17 cellular contexts compared by ENCODE assay signal in genomic region chr2:154013514-154013913, GRCh38.
DNase-seq lines count a peak whose midpoint lies in the region; ATAC-seq, FAIRE-seq and TF ChIP-seq lines count a peak whose summit lies in the region.
"Had no signal": no experiment of that assay in that cellular context is flagged by ENCODE, and none has a peak within 500 bp of the region (broad histone marks: within the 10 kb centered on the region; RNA-seq: fewer than 3 reads in every experiment).

No MANE protein-coding gene starts in this region.

- no peak overlapping the region for H3K9ac ChIP-seq in kidney (ENCODE audit: low read length in 2 of 2)

- no peaks in the 10 kb centered on the region for H3K4me1 ChIP-seq in kidney (ENCODE audit: control insufficient read depth in 1 of 2, insufficient read depth in 1 of 2, low read depth in 1 of 2, low read length in 2 of 2)

- no peaks in the 10 kb centered on the region for H3K9me3 ChIP-seq in kidney (ENCODE audit: control insufficient read depth in 1 of 2, low read length in 2 of 2)

- ATAC-seq in HG02610 (IDR thresholded peaks at IDR 0.05; ENCODE audit: unreplicated experiment) = no peak
- ATAC-seq: CD8-positive, alpha-beta T cell had no signal

- no peak for TF ChIP-seq CTCF in kidney (IDR thresholded peaks at IDR 0.05; ENCODE audit: borderline replicate concordance, extremely low read depth, insufficient read depth)

- FAIRE-seq in kidney (lab: Jason Lieb, UNC) = no peak
- FAIRE-seq: GM19239 had no signal

- intact Hi-C loops in kidney (cut with DNase I) = no loop called here
- intact Hi-C loops in posterior vena cava (cut with DNase I) = no loop called here

- H3K4me3 ChIP-seq in kidney (ENCODE audit: low read length in 2 of 2) = no peak overlapping the region

- H3K27ac ChIP-seq in kidney (ENCODE audit: low read depth in 2 of 2, low read length in 2 of 2) = no peak overlapping the region
- H3K27ac ChIP-seq: 22Rv1, HL-60 had no signal

- no peaks in the 10 kb centered on the region for H3K36me3 ChIP-seq in kidney (ENCODE audit: control insufficient read depth in 1 of 2, insufficient read depth in 2 of 2, low read length in 2 of 2)

- peak; percentile 54 for DNase-seq in activated effector memory CD4-positive, alpha-beta T cell treated with anti-CD3 and anti-CD28 coated beads, Interleukin-2, amount 50 U/mL, for 16 hours
- no peak for DNase-seq in activated effector memory CD4-positive, alpha-beta T cell treated with Interleukin-2 at 50 U/mL for 16 hours
- DNase-seq in kidney (peak; percentile 63), posterior vena cava (ENCODE audit: low spot score) (peak; percentile 76), epidermal melanocyte (ENCODE audit: insufficient read length, low spot score) (no peak)
- no peak for DNase-seq in stimulated activated CD4-positive, alpha-beta T cell treated with anti-CD3 and anti-CD28 coated beads, Interleukin-15, amount 100 ng/mL, for 24 hours
- DNase-seq: CD8-positive, alpha-beta T cell; COR-L47; DND-41; GF-D8; GOT3; HCEC 1CT; HFFc6 had no signal

Comparison
In these comparisons a context has a peak if more than half of its experiments do, and no peak if none do; other contexts are left out.
1. DNase-seq: peak in activated effector memory CD4-positive, alpha-beta T cell treated with anti-CD3 and anti-CD28 coated beads, Interleukin-2, amount 50 U/mL, for 16 hours (single experiment), kidney (single experiment) and posterior vena cava (single experiment); none in activated effector memory CD4-positive, alpha-beta T cell treated with Interleukin-2 at 50 U/mL for 16 hours (single experiment), stimulated activated CD4-positive, alpha-beta T cell treated with anti-CD3 and anti-CD28 coated beads, Interleukin-15, amount 100 ng/mL, for 24 hours (single experiment) and epidermal melanocyte (single experiment).